In genomic region chr3:13894812-13895154, GRCh38 we compare ENCODE assay signal across 9 cellular contexts. TPM values are rescaled to one million over a fixed set of nuclear protein-coding genes. Genes with fewer than 3 reads are reported as not detected.
DNase-seq lines count a peak whose midpoint lies in the region; ATAC-seq and TF ChIP-seq lines count a peak whose summit lies in the region.
"Had no signal": no experiment of that assay in that cellular context is flagged by ENCODE, and none has a peak within 500 bp of the region (broad histone marks: within the 10 kb centered on the region; RNA-seq: fewer than 3 reads in every experiment).

No MANE protein-coding gene starts in this region.

- peak overlapping the region; percentile 83 for H3K4me3 Mint-ChIP-seq in dendritic cell treated with granulocyte-macrophage colony-stimulating factor and Interleukin-4, amounts not matched to agents 40 ng/mL and 50 ng/mL, for 4 days
- peak overlapping the region; percentile 82 to 95 (median 92) for H3K4me3 Mint-ChIP-seq in naive thymus-derived CD8-positive, alpha-beta T cell

- peaks cover 39% of the 10 kb centered on the region for H3K27me3 Mint-ChIP-seq in dendritic cell treated with granulocyte-macrophage colony-stimulating factor and Interleukin-4, amounts not matched to agents 40 ng/mL and 50 ng/mL, for 4 days
- peaks cover 0 to 2% (median 0%) of the 10 kb centered on the region in 5 donors for H3K27me3 Mint-ChIP-seq in naive thymus-derived CD8-positive, alpha-beta T cell

- H3K9me3 ChIP-seq in A673 (ENCODE audit: low read depth, low read length, poor library complexity, severe bottlenecking) (no peaks in the 10 kb centered on the region), HUES64 (ENCODE audit: insufficient read depth, low read depth, low read length) (peaks cover 7% of the 10 kb centered on the region; the same call in 1 of the 2 replicates), SJCRH30 (replicated peaks) (no peaks in the 10 kb centered on the region)

- peaks cover 4% of the 10 kb centered on the region for H3K4me1 ChIP-seq in A673 (ENCODE audit: insufficient read depth, low read length, poor library complexity, severe bottlenecking)
- H3K4me1 ChIP-seq in HUES64 (ENCODE audit: insufficient read depth, low read length), result 0 out of 2 replicates have a peak, but pooled peaks cover 5% of the 10 kb centered on the region
- no peaks in the 10 kb centered on the region for H3K4me1 ChIP-seq in SJCRH30

- POLR2A ChIA-PET in A673 (lab: Charles Lee; ENCODE audit: low non-redundant PET), result interaction anchor here (0.6 kb wide), 1 partner anchor 1433 kb away, joined by 3 read pairs; no protein-coding TSS in a partner anchor
- POLR2A ChIA-PET in naive thymus-derived CD8-positive, alpha-beta T cell (lab: Charles Lee), result interaction anchor here (1.0 to 3.1 kb wide), 9 partner anchors 8 to 415 kb away, joined by 3 to 15 read pairs (median 5); partner anchors contain the start of genes CHCHD4, HDAC11, LSM3 and TMEM43

- no peaks in the 10 kb centered on the region for H3K27me3 ChIP-seq in A673 (replicated peaks; ENCODE audit: insufficient read depth, low read depth, low read length, poor library complexity)
- H3K27me3 ChIP-seq in HUES64 (ENCODE audit: insufficient read depth, low read length), result peaks cover 36% of the 10 kb centered on the region
- H3K27me3 ChIP-seq in SJCRH30, result peaks cover 4% of the 10 kb centered on the region; the same call in 1 of the 2 replicates

- CTCF ChIA-PET in A673 (lab: Charles Lee), result interaction anchor here (0.6 kb wide), 1 partner anchor 11 kb away, joined by 5 read pairs; no protein-coding TSS in a partner anchor

- H3K9ac ChIP-seq in HUES64 (ENCODE audit: low read depth, low read length), result peak overlapping the region; percentile 56; the same call in 1 of the 2 replicates

- BruUV-seq in A673 (replicated peaks; lab: Mats Ljungman, UMichigan), result no TSS peak

- no peak overlapping the region for H3K27ac Mint-ChIP-seq in dendritic cell treated with granulocyte-macrophage colony-stimulating factor and Interleukin-4, amounts not matched to agents 40 ng/mL and 50 ng/mL, for 4 days
- peak overlapping the region; percentile 56 to 97 (median 94) for H3K27ac Mint-ChIP-seq in naive thymus-derived CD8-positive, alpha-beta T cell

- H3K27ac ChIP-seq in A673 (ENCODE audit: low read depth, low read length, poor library complexity, severe bottlenecking) (no peak overlapping the region), HUES64 (ENCODE audit: low read depth, low read length) (no peak overlapping the region), SJCRH30 (no peak overlapping the region)

- intact Hi-C loops in A673 (cut with micrococcal nuclease; ENCODE audit: unreplicated experiment), result loop anchor here (5.0 kb wide), 2 partner anchors 363 to 568 kb away; no protein-coding TSS in a partner anchor
- intact Hi-C loops in dendritic cell treated with granulocyte-macrophage colony-stimulating factor and Interleukin-4, amounts not matched to agents 40 ng/mL and 50 ng/mL, for 4 days (cut with micrococcal nuclease), result loop anchor here (10.0 kb wide), 3 partner anchors 230 to 760 kb away; partner anchors contain the start of genes CCDC174, CHCHD4, LSM3 and TMEM43

- H3K4me1 Mint-ChIP-seq in dendritic cell treated with granulocyte-macrophage colony-stimulating factor and Interleukin-4, amounts not matched to agents 40 ng/mL and 50 ng/mL, for 4 days (ENCODE audit: low read depth), result peaks cover 21% of the 10 kb centered on the region
- H3K4me1 Mint-ChIP-seq in naive thymus-derived CD8-positive, alpha-beta T cell, result peaks cover 24 to 45% (median 39%) of the 10 kb centered on the region in 4 donors

- H3K4me3 ChIP-seq in A673 (ENCODE audit: low read depth, low read length, poor library complexity, severe bottlenecking) (peak overlapping the region; percentile 56), HUES64 (ENCODE audit: low read length) (peak overlapping the region; percentile 77), SJCRH30 (no peak overlapping the region)

- ATAC-seq in naive thymus-derived CD8-positive, alpha-beta T cell, result no peak
- ATAC-seq in GM18517 (IDR thresholded peaks at IDR 0.05; ENCODE audit: unreplicated experiment) (no peak), GM21526 (IDR thresholded peaks at IDR 0.05; ENCODE audit: low FRiP score, unreplicated experiment) (no peak)

- H3K36me3 Mint-ChIP-seq in dendritic cell treated with granulocyte-macrophage colony-stimulating factor and Interleukin-4, amounts not matched to agents 40 ng/mL and 50 ng/mL, for 4 days (ENCODE audit: low read depth), result peaks cover 4% of the 10 kb centered on the region
- peaks cover 0 to 17% (median 14%) of the 10 kb centered on the region in 3 donors for H3K36me3 Mint-ChIP-seq in naive thymus-derived CD8-positive, alpha-beta T cell

- peaks cover 16% of the 10 kb centered on the region for H3K9me3 Mint-ChIP-seq in dendritic cell treated with granulocyte-macrophage colony-stimulating factor and Interleukin-4, amounts not matched to agents 40 ng/mL and 50 ng/mL, for 4 days
- peaks cover 0 to 28% (median 11%) of the 10 kb centered on the region in 9 donors for H3K9me3 Mint-ChIP-seq in naive thymus-derived CD8-positive, alpha-beta T cell

- H3K36me3 ChIP-seq in A673 (ENCODE audit: insufficient read depth, low read length, poor library complexity, severe bottlenecking) (no peaks in the 10 kb centered on the region), HUES64 (ENCODE audit: insufficient read depth, low read length) (no peaks in the 10 kb centered on the region), SJCRH30 (no peaks in the 10 kb centered on the region)

- 65% methylated on average over 20 of the region's 20 CpGs for WGBS in HUES64

- no peak for TF ChIP-seq CTCF in A673 (conservative IDR thresholded peaks at IDR 0.05; ENCODE audit: low read depth, low read length)

- no peak for DNase-seq in A673 (ENCODE audit: low spot score)
- no peak for DNase-seq in naive thymus-derived CD8-positive, alpha-beta T cell
- DNase-seq in NCI-H1694 treated with DMSO at 0.1 percent for 48 hours (lab: John Stamatoyannopoulos, UW), result no peak
- DNase-seq in SJCRH30, result no peak
- DNase-seq: GDM1 had no signal

RNA-seq across cellular contexts. Expression of gene WNT7A, which starts 14.9 kb away (rescaled TPM):
- total RNA-seq in A673 (2021), result not detected in 2 replicates
- polyA plus RNA-seq in HUES64 (2013, experiment 1 of 2), result 0.10 TPM
- 1.2 TPM for polyA plus RNA-seq in HUES64 (2013, experiment 2 of 2)
- total RNA-seq in naive thymus-derived CD8-positive, alpha-beta T cell, result 1 to 10 TPM; 9.6 TPM
- polyA plus RNA-seq in naive thymus-derived CD8-positive, alpha-beta T cell, result 1 to 10 TPM in 2 of 3 donors, under 1 TPM in 1; 0.17 to 1.6 (median 1.3) TPM
- total RNA-seq in SJCRH30 (2014; rRNA removed; shearing (Covaris generic)), result not detected in 2 replicates

Comparison
In these comparisons a context has a peak if more than half of its experiments do, and no peak if none do; other contexts are left out.
1. RNA of gene WNT7A, which starts 14.9 kb away (total RNA-seq): 9.6 TPM in naive thymus-derived CD8-positive, alpha-beta T cell; not detected in A673 and not detected in SJCRH30; every median in the first group is over 10 times any median in the second.